ENCODE assay signal across 34 cellular contexts in genomic region chr4:139503622-139504166, GRCh38.
"Had no signal": no experiment of that assay in that cellular context is flagged by ENCODE, and none has a peak within 500 bp of the region (broad histone marks: within the 10 kb centered on the region; RNA-seq: fewer than 3 reads in every experiment).

No MANE protein-coding gene starts in this region.

- H3K27me3 Mint-ChIP-seq: activated CD4-positive, alpha-beta memory T cell treated with anti-CD3 and anti-CD28 coated beads, Interleukin-2, amount 10 ng/mL, durations not matched to agents 7 days and 5 days; activated CD4-positive, alpha-beta T cell treated with anti-CD3 and anti-CD28 coated beads, Interleukin-2, amount 10 ng/mL, durations not matched to agents 7 days and 5 days; activated CD8-positive, alpha-beta memory T cell treated with anti-CD3 and anti-CD28 coated beads, Interleukin-2, amount 10 ng/mL, durations not matched to agents 7 days and 5 days; activated naive CD8-positive, alpha-beta T cell treated with anti-CD3 and anti-CD28 coated beads, Interleukin-2, amount 50 U/mL, for 24 hours had no signal

- H3K27me3 ChIP-seq: adrenal gland, body of pancreas, esophagus muscularis mucosa, foreskin keratinocyte, gastrocnemius medialis had no signal

- H3K4me1 Mint-ChIP-seq: activated naive CD4-positive, alpha-beta T cell treated with anti-CD3 and anti-CD28 coated beads, Interleukin-2, amount 50 U/mL, for 24 hours; activated naive CD8-positive, alpha-beta T cell treated with anti-CD3 and anti-CD28 coated beads for 36 hours; activated naive CD8-positive, alpha-beta T cell treated with anti-CD3 and anti-CD28 coated beads, Interleukin-2, amount 50 U/mL, for 24 hours had no signal

- H3K36me3 ChIP-seq: gastrocnemius medialis had no signal

- DNase-seq: activated CD4-positive, alpha-beta memory T cell treated with anti-CD3 and anti-CD28 coated beads, Interleukin-2, amount 10 ng/mL, durations not matched to agents 7 days and 5 days; activated CD4-positive, alpha-beta T cell treated with anti-CD3 and anti-CD28 coated beads for 1 hour; activated CD4-positive, alpha-beta T cell treated with anti-CD3 and anti-CD28 coated beads for 4 hours; activated CD4-positive, alpha-beta T cell treated with anti-CD3 and anti-CD28 coated beads, Interleukin-2, amount 10 ng/mL, durations not matched to agents 7 days and 5 days; activated CD4-positive, alpha-beta T cell treated with anti-CD3 and anti-CD28 coated beads, Interleukin-2, amount 50 U/mL, for 4 hours; activated CD8-positive, alpha-beta memory T cell treated with anti-CD3 and anti-CD28 coated beads, Interleukin-2, amount 10 ng/mL, durations not matched to agents 7 days and 5 days; activated CD8-positive, alpha-beta memory T cell treated with anti-CD3 and anti-CD28 coated beads, Interleukin-2, amount 50 U/mL, for 4 hours; activated effector memory CD4-positive, alpha-beta T cell treated with anti-CD3 and anti-CD28 coated beads, Interleukin-2, amount 50 U/mL, for 16 hours; activated naive CD4-positive, alpha-beta T cell treated with anti-CD3 and anti-CD28 coated beads for 36 hours; activated naive CD8-positive, alpha-beta T cell treated with anti-CD3 and anti-CD28 coated beads for 36 hours; activated naive CD8-positive, alpha-beta T cell treated with anti-CD3 and anti-CD28 coated beads, Interleukin-2, amount 50 U/mL, for 24 hours; activated T-cell treated with anti-CD3 and anti-CD28 coated beads, Interleukin-2, amount 50 U/mL, for 1 hour; activated T-cell treated with anti-CD3 and anti-CD28 coated beads, Interleukin-2, amount 50 U/mL, for 48 hours; adrenal gland; amygdala; aorta; body of pancreas; caudate nucleus; cortex of kidney; dermis blood vessel endothelial cell; effector CD4-positive, alpha-beta T cell; effector memory CD8-positive, alpha-beta T cell; foreskin keratinocyte; gastrocnemius medialis; glutamatergic neuron; T-helper 2 cell had no signal

- H3K27ac Mint-ChIP-seq: activated CD4-positive, alpha-beta memory T cell treated with anti-CD3 and anti-CD28 coated beads, Interleukin-2, amount 10 ng/mL, durations not matched to agents 7 days and 5 days; activated CD4-positive, alpha-beta T cell treated with anti-CD3 and anti-CD28 coated beads, Interleukin-2, amount 10 ng/mL, durations not matched to agents 7 days and 5 days; activated CD8-positive, alpha-beta memory T cell treated with anti-CD3 and anti-CD28 coated beads, Interleukin-2, amount 10 ng/mL, durations not matched to agents 7 days and 5 days; activated naive CD4-positive, alpha-beta T cell treated with anti-CD3 and anti-CD28 coated beads for 36 hours; activated naive CD4-positive, alpha-beta T cell treated with anti-CD3 and anti-CD28 coated beads, Interleukin-2, amount 50 U/mL, for 24 hours; activated naive CD8-positive, alpha-beta T cell treated with anti-CD3 and anti-CD28 coated beads for 36 hours; activated naive CD8-positive, alpha-beta T cell treated with anti-CD3 and anti-CD28 coated beads, Interleukin-2, amount 50 U/mL, for 24 hours; activated T-helper 1 cell treated with anti-CD3 and anti-CD28 coated beads, Interleukin-12 subunit alpha, Interleukin-12 subunit beta, Interleukin-2, Interleukin-4 antibody, amounts not matched to agents 30 ng/mL and 10 ng/mL and 1 ng/mL, durations not matched to agents 14 hours and 24 hours and 36 hours; activated T-helper 2 cell treated with anti-CD3 and anti-CD28 coated beads, Interferon-gamma antibody, Interleukin-2, Interleukin-4, amounts not matched to agents 10 μg/mL and 5 μg/mL and 100 μg/mL, durations not matched to agents 14 hours and 24 hours and 36 hours; effector memory CD8-positive, alpha-beta T cell; WTC11 had no signal

- H3K9me3 ChIP-seq: adrenal gland, body of pancreas, esophagus muscularis mucosa, gastrocnemius medialis had no signal

- H3K27ac ChIP-seq: adrenal gland, body of pancreas, esophagus muscularis mucosa, foreskin keratinocyte, gastrocnemius medialis, VCaP had no signal

- H3K36me3 Mint-ChIP-seq: WTC11 had no signal

- H3K9me3 Mint-ChIP-seq: activated CD4-positive, alpha-beta memory T cell treated with anti-CD3 and anti-CD28 coated beads, Interleukin-2, amount 10 ng/mL, durations not matched to agents 7 days and 5 days; activated naive CD4-positive, alpha-beta T cell treated with anti-CD3 and anti-CD28 coated beads, Interleukin-2, amount 50 U/mL, for 24 hours; activated naive CD8-positive, alpha-beta T cell treated with anti-CD3 and anti-CD28 coated beads for 36 hours; activated naive CD8-positive, alpha-beta T cell treated with anti-CD3 and anti-CD28 coated beads, Interleukin-2, amount 50 U/mL, for 24 hours; activated T-helper 1 cell treated with anti-CD3 and anti-CD28 coated beads, Interleukin-12 subunit alpha, Interleukin-12 subunit beta, Interleukin-2, Interleukin-4 antibody, amounts not matched to agents 30 ng/mL and 10 ng/mL and 1 ng/mL, durations not matched to agents 14 hours and 24 hours and 36 hours; activated T-helper 2 cell treated with anti-CD3 and anti-CD28 coated beads, Interferon-gamma antibody, Interleukin-2, Interleukin-4, amounts not matched to agents 10 μg/mL and 5 μg/mL and 100 μg/mL, durations not matched to agents 14 hours and 24 hours and 36 hours; effector memory CD8-positive, alpha-beta T cell had no signal

- H3K4me3 Mint-ChIP-seq: activated CD4-positive, alpha-beta memory T cell treated with anti-CD3 and anti-CD28 coated beads, Interleukin-2, amount 10 ng/mL, durations not matched to agents 7 days and 5 days; activated CD4-positive, alpha-beta T cell treated with anti-CD3 and anti-CD28 coated beads, Interleukin-2, amount 10 ng/mL, durations not matched to agents 7 days and 5 days; activated CD8-positive, alpha-beta memory T cell treated with anti-CD3 and anti-CD28 coated beads, Interleukin-2, amount 10 ng/mL, durations not matched to agents 7 days and 5 days; activated naive CD4-positive, alpha-beta T cell treated with anti-CD3 and anti-CD28 coated beads for 36 hours; activated naive CD4-positive, alpha-beta T cell treated with anti-CD3 and anti-CD28 coated beads, Interleukin-2, amount 50 U/mL, for 24 hours; activated naive CD8-positive, alpha-beta T cell treated with anti-CD3 and anti-CD28 coated beads for 36 hours; activated naive CD8-positive, alpha-beta T cell treated with anti-CD3 and anti-CD28 coated beads, Interleukin-2, amount 50 U/mL, for 24 hours; activated T-helper 1 cell treated with anti-CD3 and anti-CD28 coated beads, Interleukin-12 subunit alpha, Interleukin-12 subunit beta, Interleukin-2, Interleukin-4 antibody, amounts not matched to agents 30 ng/mL and 10 ng/mL and 1 ng/mL, durations not matched to agents 14 hours and 24 hours and 36 hours; effector memory CD8-positive, alpha-beta T cell; WTC11 had no signal

- ATAC-seq: activated CD8-positive, alpha-beta memory T cell treated with anti-CD3 and anti-CD28 coated beads, Interleukin-2, amount 10 ng/mL, durations not matched to agents 7 days and 5 days; activated naive CD8-positive, alpha-beta T cell treated with anti-CD3 and anti-CD28 coated beads, Interleukin-2, amount 50 U/mL, for 24 hours; body of pancreas; effector memory CD8-positive, alpha-beta T cell; foreskin keratinocyte; gastrocnemius medialis; WTC11 had no signal

- H3K4me3 ChIP-seq: adrenal gland, body of pancreas, esophagus muscularis mucosa, gastrocnemius medialis had no signal

- H3K4me1 ChIP-seq: adrenal gland, body of pancreas, esophagus muscularis mucosa, foreskin keratinocyte had no signal

- FAIRE-seq: colon, TTC549 had no signal
